Comparison of ENCODE assay signal across 18 cellular contexts in the genomic region with DNA sequence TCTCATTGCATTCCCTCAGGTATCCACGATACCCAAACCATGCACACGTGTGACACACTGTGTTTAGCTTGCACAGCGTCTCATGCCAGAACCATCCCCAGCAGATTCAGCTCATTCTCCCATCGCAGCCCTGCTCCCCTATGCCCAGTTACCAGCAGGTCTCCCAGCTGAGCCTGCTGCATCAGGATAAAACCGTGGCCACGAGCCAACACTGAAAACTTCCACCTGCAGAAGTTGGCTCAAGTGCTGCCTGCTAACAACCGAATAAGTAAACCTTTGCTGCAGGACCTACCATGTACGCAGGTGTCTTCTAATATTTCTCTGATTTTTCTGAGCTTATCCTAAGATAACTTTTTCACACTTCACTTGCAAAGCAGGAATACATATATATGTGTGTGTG.
A peak's percentile ranks its signal among the peaks of the same experiment; 100 is the strongest.
DNase-seq lines count a peak whose midpoint lies in the region; ATAC-seq, FAIRE-seq and TF ChIP-seq lines count a peak whose summit lies in the region.
"Had no signal": no experiment of that assay in that cellular context is flagged by ENCODE, and none has a peak within 500 bp of the region (broad histone marks: within the 10 kb centered on the region; RNA-seq: fewer than 3 reads in every experiment).

No MANE protein-coding gene starts in this region.

- H3K4me1 ChIP-seq in body of pancreas (no peaks in the 10 kb centered on the region), small intestine (ENCODE audit: control insufficient read depth in 2 of 2, insufficient read depth in 1 of 2, low read depth in 1 of 2, low read length in 1 of 2) (no peaks in the 10 kb centered on the region), spleen (no peaks in the 10 kb centered on the region)
- H3K4me1 ChIP-seq: Peyer's patch had no signal

- DNase-seq in COR-L47 (lab: John Stamatoyannopoulos, UW) (peak; percentile 9), DMS79 (lab: John Stamatoyannopoulos, UW) (peak; percentile 5), body of pancreas (peak; percentile 29 to 82 (median 54)), small intestine (peak; percentile 7), spleen (no peak), NCI-H2227 treated with DMSO at 0.1 percent for 48 hours (lab: John Stamatoyannopoulos, UW) (no peak), HK-2 (ENCODE audit: unreplicated experiment) (no peak)
- DNase-seq: CD4-positive, CD25-positive, alpha-beta regulatory T cell; DND-41; GM23248; H9; HFFc6; MG63; NCI-H146; NCI-H2029; NCI-H524; NCI-H774; Peyer's patch had no signal

- 35 to 36% methylated on average over 5 to 8 of the region's 8 CpGs for WGBS in body of pancreas, 2 donors
- WGBS in small intestine, 3 donors, result 8 to 64% (median 27%) methylated on average over 8 of the region's 8 CpGs
- 94 to 99% (median 96%) methylated on average over 8 of the region's 8 CpGs for WGBS in spleen, 5 donors

- H3K9me3 ChIP-seq in body of pancreas (no peaks in the 10 kb centered on the region), small intestine (ENCODE audit: control insufficient read depth, low read depth) (no peaks in the 10 kb centered on the region), spleen (no peaks in the 10 kb centered on the region)
- H3K9me3 ChIP-seq: MG63, Peyer's patch had no signal

- TF ChIP-seq POLR2A in body of pancreas (IDR thresholded peaks at IDR 0.05), result no peak
- TF ChIP-seq POLR2A in spleen (IDR thresholded peaks at IDR 0.05), result no peak

- H3K4me3 ChIP-seq in body of pancreas (no peak overlapping the region), small intestine (ENCODE audit: low read depth in 1 of 2, low read length in 2 of 2) (no peak overlapping the region), spleen (no peak overlapping the region)
- H3K4me3 ChIP-seq: GM23248, MG63, Peyer's patch had no signal

- intact Hi-C loops in body of pancreas (cut with DNase I) (no loop called here), spleen (cut with DNase I; ENCODE audit: low total_unique reads) (no loop called here)

- no peak for FAIRE-seq in small intestine (lab: Jason Lieb, UNC)

- H3K36me3 ChIP-seq in body of pancreas (replicated peaks in 1 of 2; ENCODE audit: insufficient read depth in 1 of 2, low read depth in 2 of 2) (no peaks in the 10 kb centered on the region), small intestine (ENCODE audit: control insufficient read depth in 2 of 2, insufficient read depth in 2 of 2, low read length in 2 of 2) (no peaks in the 10 kb centered on the region), spleen (no peaks in the 10 kb centered on the region)
- H3K36me3 ChIP-seq: MG63, Peyer's patch had no signal

- H3K27ac ChIP-seq in body of pancreas (no peak overlapping the region), small intestine (ENCODE audit: low read depth in 1 of 2, low read length in 1 of 2) (no peak overlapping the region), spleen (no peak overlapping the region)
- H3K27ac ChIP-seq: GM23248, Peyer's patch had no signal

- TF ChIP-seq CTCF in body of pancreas (IDR thresholded peaks at IDR 0.05), result no peak
- no peak for TF ChIP-seq CTCF in spleen (IDR thresholded peaks at IDR 0.05 in 8 of 11, conservative IDR thresholded peaks at IDR 0.05 in 3 of 11)

- no peak for ATAC-seq in body of pancreas

- no peaks in the 10 kb centered on the region for H3K27me3 ChIP-seq in body of pancreas
- H3K27me3 ChIP-seq in small intestine (ENCODE audit: control insufficient read depth in 2 of 2, insufficient read depth in 2 of 2, low read length in 2 of 2), result no peaks in the 10 kb centered on the region
- no peaks in the 10 kb centered on the region for H3K27me3 ChIP-seq in spleen (replicated peaks in 1 of 7)
- H3K27me3 ChIP-seq: MG63, Peyer's patch had no signal

Comparison
In these comparisons a context has a peak if more than half of its experiments do, and no peak if none do; other contexts are left out.
1. DNase-seq: peak in COR-L47 (single experiment), DMS79 (single experiment), body of pancreas (4 of 4) and small intestine (single experiment); none in spleen (single experiment), NCI-H2227 treated with DMSO at 0.1 percent for 48 hours (single experiment) and HK-2 (single experiment).